ENCODE assay signal across 1 cellular context in the genomic region with DNA sequence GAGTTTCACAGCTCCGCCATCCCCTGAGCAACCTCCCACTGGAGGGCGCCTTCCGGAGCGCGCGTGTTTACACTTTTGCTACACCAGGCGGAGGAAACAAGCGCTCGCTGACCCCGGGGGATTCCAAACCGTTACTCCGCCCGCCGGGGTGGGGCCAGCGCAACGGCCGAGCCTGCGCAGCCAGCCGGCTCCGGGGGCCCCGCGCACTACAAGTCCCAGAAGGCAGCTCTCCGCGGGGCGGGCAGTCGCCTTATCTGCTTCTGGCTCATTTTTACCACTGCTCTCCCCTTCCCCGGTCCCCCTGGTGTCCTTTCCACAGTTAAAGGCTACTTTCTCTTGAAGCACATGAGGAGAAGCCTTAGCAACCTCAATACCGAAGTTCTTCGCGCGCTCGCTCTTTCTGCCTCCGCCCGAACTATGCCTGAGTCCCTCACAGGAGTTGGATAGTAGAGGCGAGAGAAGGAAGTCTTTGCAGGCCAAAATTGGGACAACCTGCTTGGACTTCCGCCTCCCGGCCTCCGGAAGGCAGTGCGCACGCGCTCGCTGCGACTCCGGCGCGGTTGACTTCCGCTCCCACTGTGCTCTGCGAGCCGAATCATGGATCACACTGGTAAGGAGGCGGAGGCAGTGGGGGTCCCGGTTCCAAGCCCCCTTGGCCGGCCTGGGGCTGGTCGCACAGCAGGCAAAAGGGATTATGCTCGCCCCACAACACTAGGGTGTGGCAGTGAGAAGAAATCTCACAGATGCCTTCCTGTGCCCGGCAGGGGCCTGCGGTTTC.
TF ChIP-seq lines count a peak whose summit lies in the region.

A gene with protein sequence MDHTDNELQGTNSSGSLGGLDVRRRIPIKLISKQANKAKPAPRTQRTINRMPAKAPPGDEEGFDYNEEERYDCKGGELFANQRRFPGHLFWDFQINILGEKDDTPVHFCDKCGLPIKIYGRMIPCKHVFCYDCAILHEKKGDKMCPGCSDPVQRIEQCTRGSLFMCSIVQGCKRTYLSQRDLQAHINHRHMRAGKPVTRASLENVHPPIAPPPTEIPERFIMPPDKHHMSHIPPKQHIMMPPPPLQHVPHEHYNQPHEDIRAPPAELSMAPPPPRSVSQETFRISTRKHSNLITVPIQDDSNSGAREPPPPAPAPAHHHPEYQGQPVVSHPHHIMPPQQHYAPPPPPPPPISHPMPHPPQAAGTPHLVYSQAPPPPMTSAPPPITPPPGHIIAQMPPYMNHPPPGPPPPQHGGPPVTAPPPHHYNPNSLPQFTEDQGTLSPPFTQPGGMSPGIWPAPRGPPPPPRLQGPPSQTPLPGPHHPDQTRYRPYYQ (plus strand): TSS at position 576 of the 778 bp plus-strand sequence. CDS start 22 bp downstream, at position 598.

TF ChIP-seq in K562, 482 proteins besides CTCF, POLR2A, EP300 and RAD21 (continued from another document and continues in another):
- TF ChIP-seq, protein P1, sequence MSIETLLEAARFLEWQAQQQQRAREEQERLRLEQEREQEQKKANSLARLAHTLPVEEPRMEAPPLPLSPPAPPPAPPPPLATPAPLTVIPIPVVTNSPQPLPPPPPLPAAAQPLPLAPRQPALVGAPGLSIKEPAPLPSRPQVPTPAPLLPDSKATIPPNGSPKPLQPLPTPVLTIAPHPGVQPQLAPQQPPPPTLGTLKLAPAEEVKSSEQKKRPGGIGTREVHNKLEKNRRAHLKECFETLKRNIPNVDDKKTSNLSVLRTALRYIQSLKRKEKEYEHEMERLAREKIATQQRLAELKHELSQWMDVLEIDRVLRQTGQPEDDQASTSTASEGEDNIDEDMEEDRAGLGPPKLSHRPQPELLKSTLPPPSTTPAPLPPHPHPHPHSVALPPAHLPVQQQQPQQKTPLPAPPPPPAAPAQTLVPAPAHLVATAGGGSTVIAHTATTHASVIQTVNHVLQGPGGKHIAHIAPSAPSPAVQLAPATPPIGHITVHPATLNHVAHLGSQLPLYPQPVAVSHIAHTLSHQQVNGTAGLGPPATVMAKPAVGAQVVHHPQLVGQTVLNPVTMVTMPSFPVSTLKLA (conservative IDR thresholded peaks at IDR 0.05): peak; percentile 97
- TF ChIP-seq SAFB (IDR thresholded peaks at IDR 0.05; ENCODE audit: borderline replicate concordance, low read depth, low read length): peak; percentile 93
- no peak for TF ChIP-seq PURB (CRISPR knock-in tag; IDR thresholded peaks at IDR 0.05; ENCODE audit: low read depth)
- TF ChIP-seq NR2C2 (CRISPR knock-in tag; IDR thresholded peaks at IDR 0.05): peak; percentile 89
- peak; percentile 96 for TF ChIP-seq NR2C2 (tag; IDR thresholded peaks at IDR 0.05)
- TF ChIP-seq ZNF57 (CRISPR knock-in tag; IDR thresholded peaks at IDR 0.05): no peak
- no peak for TF ChIP-seq RBM34 (IDR thresholded peaks at IDR 0.05; ENCODE audit: borderline replicate concordance, insufficient read depth, low read length)
- peak; percentile 48 for TF ChIP-seq SMAD1 (IDR thresholded peaks at IDR 0.05; ENCODE audit: low read depth, low read length, partially characterized antibody)
- 0 out of 2 replicates have a peak, but pooled peaks have one; percentile 36 for TF ChIP-seq MYNN (IDR thresholded peaks at IDR 0.05)
- no peak for TF ChIP-seq MYNN (CRISPR knock-in tag; IDR thresholded peaks at IDR 0.05)
- TF ChIP-seq ZFPM2 (CRISPR knock-in tag; IDR thresholded peaks at IDR 0.05): no peak
- TF ChIP-seq, protein P2, sequence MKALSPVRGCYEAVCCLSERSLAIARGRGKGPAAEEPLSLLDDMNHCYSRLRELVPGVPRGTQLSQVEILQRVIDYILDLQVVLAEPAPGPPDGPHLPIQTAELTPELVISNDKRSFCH (CRISPR knock-in tag; IDR thresholded peaks at IDR 0.05): no peak
- TF ChIP-seq, protein P2 (tag; IDR thresholded peaks at IDR 0.05): 0 out of 2 replicates have a peak, but pooled peaks have one; percentile 4
- TF ChIP-seq, protein P3, sequence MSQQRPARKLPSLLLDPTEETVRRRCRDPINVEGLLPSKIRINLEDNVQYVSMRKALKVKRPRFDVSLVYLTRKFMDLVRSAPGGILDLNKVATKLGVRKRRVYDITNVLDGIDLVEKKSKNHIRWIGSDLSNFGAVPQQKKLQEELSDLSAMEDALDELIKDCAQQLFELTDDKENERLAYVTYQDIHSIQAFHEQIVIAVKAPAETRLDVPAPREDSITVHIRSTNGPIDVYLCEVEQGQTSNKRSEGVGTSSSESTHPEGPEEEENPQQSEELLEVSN (IDR thresholded peaks at IDR 0.05; ENCODE audit: borderline replicate concordance in 1 of 2, extremely low read depth in 1 of 2, insufficient read depth in 1 of 2, insufficient read length in 1 of 2, low read depth in 1 of 2, low read length in 1 of 2, poor library complexity in 1 of 2, severe bottlenecking in 1 of 2): peak; percentile 24 to 90
- TF ChIP-seq HCFC1 (IDR thresholded peaks at IDR 0.05; ENCODE audit: low read depth, low read length): peak; percentile 93
- TF ChIP-seq KDM5B (IDR thresholded peaks at IDR 0.05; ENCODE audit: insufficient replicate concordance, low read depth, low read length): peak; percentile 78
- TF ChIP-seq ZNF121 (CRISPR knock-in tag; conservative IDR thresholded peaks at IDR 0.05): no peak
- TF ChIP-seq, protein P4, sequence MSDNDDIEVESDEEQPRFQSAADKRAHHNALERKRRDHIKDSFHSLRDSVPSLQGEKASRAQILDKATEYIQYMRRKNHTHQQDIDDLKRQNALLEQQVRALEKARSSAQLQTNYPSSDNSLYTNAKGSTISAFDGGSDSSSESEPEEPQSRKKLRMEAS (CRISPR knock-in tag; IDR thresholded peaks at IDR 0.05): peak; percentile 63
- no peak for TF ChIP-seq ZNF586 (CRISPR knock-in tag; conservative IDR thresholded peaks at IDR 0.05)
- peak; percentile 68; the same call in 1 of the 2 replicates for TF ChIP-seq KLF6 (CRISPR knock-in tag; IDR thresholded peaks at IDR 0.05; ENCODE audit: borderline replicate concordance)
- no peak for TF ChIP-seq PCBP2 (IDR thresholded peaks at IDR 0.05; ENCODE audit: low read depth, low read length, poor library complexity, severe bottlenecking)
- TF ChIP-seq PHB2 (IDR thresholded peaks at IDR 0.05; ENCODE audit: low read depth): no peak
- TF ChIP-seq, protein P5, sequence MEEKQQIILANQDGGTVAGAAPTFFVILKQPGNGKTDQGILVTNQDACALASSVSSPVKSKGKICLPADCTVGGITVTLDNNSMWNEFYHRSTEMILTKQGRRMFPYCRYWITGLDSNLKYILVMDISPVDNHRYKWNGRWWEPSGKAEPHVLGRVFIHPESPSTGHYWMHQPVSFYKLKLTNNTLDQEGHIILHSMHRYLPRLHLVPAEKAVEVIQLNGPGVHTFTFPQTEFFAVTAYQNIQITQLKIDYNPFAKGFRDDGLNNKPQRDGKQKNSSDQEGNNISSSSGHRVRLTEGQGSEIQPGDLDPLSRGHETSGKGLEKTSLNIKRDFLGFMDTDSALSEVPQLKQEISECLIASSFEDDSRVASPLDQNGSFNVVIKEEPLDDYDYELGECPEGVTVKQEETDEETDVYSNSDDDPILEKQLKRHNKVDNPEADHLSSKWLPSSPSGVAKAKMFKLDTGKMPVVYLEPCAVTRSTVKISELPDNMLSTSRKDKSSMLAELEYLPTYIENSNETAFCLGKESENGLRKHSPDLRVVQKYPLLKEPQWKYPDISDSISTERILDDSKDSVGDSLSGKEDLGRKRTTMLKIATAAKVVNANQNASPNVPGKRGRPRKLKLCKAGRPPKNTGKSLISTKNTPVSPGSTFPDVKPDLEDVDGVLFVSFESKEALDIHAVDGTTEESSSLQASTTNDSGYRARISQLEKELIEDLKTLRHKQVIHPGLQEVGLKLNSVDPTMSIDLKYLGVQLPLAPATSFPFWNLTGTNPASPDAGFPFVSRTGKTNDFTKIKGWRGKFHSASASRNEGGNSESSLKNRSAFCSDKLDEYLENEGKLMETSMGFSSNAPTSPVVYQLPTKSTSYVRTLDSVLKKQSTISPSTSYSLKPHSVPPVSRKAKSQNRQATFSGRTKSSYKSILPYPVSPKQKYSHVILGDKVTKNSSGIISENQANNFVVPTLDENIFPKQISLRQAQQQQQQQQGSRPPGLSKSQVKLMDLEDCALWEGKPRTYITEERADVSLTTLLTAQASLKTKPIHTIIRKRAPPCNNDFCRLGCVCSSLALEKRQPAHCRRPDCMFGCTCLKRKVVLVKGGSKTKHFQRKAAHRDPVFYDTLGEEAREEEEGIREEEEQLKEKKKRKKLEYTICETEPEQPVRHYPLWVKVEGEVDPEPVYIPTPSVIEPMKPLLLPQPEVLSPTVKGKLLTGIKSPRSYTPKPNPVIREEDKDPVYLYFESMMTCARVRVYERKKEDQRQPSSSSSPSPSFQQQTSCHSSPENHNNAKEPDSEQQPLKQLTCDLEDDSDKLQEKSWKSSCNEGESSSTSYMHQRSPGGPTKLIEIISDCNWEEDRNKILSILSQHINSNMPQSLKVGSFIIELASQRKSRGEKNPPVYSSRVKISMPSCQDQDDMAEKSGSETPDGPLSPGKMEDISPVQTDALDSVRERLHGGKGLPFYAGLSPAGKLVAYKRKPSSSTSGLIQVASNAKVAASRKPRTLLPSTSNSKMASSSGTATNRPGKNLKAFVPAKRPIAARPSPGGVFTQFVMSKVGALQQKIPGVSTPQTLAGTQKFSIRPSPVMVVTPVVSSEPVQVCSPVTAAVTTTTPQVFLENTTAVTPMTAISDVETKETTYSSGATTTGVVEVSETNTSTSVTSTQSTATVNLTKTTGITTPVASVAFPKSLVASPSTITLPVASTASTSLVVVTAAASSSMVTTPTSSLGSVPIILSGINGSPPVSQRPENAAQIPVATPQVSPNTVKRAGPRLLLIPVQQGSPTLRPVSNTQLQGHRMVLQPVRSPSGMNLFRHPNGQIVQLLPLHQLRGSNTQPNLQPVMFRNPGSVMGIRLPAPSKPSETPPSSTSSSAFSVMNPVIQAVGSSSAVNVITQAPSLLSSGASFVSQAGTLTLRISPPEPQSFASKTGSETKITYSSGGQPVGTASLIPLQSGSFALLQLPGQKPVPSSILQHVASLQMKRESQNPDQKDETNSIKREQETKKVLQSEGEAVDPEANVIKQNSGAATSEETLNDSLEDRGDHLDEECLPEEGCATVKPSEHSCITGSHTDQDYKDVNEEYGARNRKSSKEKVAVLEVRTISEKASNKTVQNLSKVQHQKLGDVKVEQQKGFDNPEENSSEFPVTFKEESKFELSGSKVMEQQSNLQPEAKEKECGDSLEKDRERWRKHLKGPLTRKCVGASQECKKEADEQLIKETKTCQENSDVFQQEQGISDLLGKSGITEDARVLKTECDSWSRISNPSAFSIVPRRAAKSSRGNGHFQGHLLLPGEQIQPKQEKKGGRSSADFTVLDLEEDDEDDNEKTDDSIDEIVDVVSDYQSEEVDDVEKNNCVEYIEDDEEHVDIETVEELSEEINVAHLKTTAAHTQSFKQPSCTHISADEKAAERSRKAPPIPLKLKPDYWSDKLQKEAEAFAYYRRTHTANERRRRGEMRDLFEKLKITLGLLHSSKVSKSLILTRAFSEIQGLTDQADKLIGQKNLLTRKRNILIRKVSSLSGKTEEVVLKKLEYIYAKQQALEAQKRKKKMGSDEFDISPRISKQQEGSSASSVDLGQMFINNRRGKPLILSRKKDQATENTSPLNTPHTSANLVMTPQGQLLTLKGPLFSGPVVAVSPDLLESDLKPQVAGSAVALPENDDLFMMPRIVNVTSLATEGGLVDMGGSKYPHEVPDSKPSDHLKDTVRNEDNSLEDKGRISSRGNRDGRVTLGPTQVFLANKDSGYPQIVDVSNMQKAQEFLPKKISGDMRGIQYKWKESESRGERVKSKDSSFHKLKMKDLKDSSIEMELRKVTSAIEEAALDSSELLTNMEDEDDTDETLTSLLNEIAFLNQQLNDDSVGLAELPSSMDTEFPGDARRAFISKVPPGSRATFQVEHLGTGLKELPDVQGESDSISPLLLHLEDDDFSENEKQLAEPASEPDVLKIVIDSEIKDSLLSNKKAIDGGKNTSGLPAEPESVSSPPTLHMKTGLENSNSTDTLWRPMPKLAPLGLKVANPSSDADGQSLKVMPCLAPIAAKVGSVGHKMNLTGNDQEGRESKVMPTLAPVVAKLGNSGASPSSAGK (IDR thresholded peaks at IDR 0.05): peak; percentile 87
- TF ChIP-seq ZNF785 (CRISPR knock-in tag; IDR thresholded peaks at IDR 0.05): no peak
- TF ChIP-seq DPF2 (IDR thresholded peaks at IDR 0.05): 0 out of 2 replicates have a peak, but pooled peaks have one; percentile 42
- TF ChIP-seq FOXP1 (CRISPR knock-in tag; IDR thresholded peaks at IDR 0.05): peak; percentile 99; the same call in 1 of the 2 replicates
- TF ChIP-seq, protein P6, sequence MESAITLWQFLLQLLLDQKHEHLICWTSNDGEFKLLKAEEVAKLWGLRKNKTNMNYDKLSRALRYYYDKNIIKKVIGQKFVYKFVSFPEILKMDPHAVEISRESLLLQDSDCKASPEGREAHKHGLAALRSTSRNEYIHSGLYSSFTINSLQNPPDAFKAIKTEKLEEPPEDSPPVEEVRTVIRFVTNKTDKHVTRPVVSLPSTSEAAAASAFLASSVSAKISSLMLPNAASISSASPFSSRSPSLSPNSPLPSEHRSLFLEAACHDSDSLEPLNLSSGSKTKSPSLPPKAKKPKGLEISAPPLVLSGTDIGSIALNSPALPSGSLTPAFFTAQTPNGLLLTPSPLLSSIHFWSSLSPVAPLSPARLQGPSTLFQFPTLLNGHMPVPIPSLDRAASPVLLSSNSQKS (CRISPR knock-in tag; IDR thresholded peaks at IDR 0.05): no peak
- no peak for TF ChIP-seq WHSC1 (IDR thresholded peaks at IDR 0.05; ENCODE audit: low read length)
- TF ChIP-seq ZNF551 (CRISPR knock-in tag; IDR thresholded peaks at IDR 0.05): no peak
- TF ChIP-seq NR1H2 (CRISPR knock-in tag; IDR thresholded peaks at IDR 0.05): peak; percentile 59
- TF ChIP-seq, protein P7, sequence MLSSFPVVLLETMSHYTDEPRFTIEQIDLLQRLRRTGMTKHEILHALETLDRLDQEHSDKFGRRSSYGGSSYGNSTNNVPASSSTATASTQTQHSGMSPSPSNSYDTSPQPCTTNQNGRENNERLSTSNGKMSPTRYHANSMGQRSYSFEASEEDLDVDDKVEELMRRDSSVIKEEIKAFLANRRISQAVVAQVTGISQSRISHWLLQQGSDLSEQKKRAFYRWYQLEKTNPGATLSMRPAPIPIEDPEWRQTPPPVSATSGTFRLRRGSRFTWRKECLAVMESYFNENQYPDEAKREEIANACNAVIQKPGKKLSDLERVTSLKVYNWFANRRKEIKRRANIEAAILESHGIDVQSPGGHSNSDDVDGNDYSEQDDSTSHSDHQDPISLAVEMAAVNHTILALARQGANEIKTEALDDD (IDR thresholded peaks at IDR 0.05): no peak
- TF ChIP-seq ZNF12 (CRISPR knock-in tag; IDR thresholded peaks at IDR 0.05): peak; percentile 67; the same call in 1 of the 2 replicates
- peak; percentile 98 for TF ChIP-seq SUPT5H (IDR thresholded peaks at IDR 0.05)
- peak; percentile 67 for TF ChIP-seq HDAC3 (IDR thresholded peaks at IDR 0.05; ENCODE audit: borderline replicate concordance, partially characterized antibody)
